Comparison of ENCODE assay signal across 23 cellular contexts in genomic region chr1:47761974-47762373, GRCh38.
DNase-seq lines count a peak whose midpoint lies in the region; ATAC-seq and TF ChIP-seq lines count a peak whose summit lies in the region.
"Had no signal": no experiment of that assay in that cellular context is flagged by ENCODE, and none has a peak within 500 bp of the region (broad histone marks: within the 10 kb centered on the region; RNA-seq: fewer than 3 reads in every experiment).

No MANE protein-coding gene starts in this region.

- intact Hi-C loops in posterior vena cava (cut with DNase I) = no loop called here

- no peak overlapping the region for H3K4me3 Mint-ChIP-seq in activated naive CD8-positive, alpha-beta T cell treated with anti-CD3 and anti-CD28 coated beads for 36 hours
- H3K4me3 Mint-ChIP-seq: IgD-negative memory B cell had no signal

- DNase-seq in H7 = peak; percentile 21
- DNase-seq in RWPE2 (ENCODE audit: low spot score) = peak; percentile 31
- DNase-seq in posterior vena cava (ENCODE audit: low spot score) = peak; percentile 47
- DNase-seq in ecto neural progenitor cell (ENCODE audit: low spot score) = no peak
- no peak for DNase-seq in NCI-H748 (lab: John Stamatoyannopoulos, UW; ENCODE audit: unreplicated experiment)
- no peak for DNase-seq in activated naive CD8-positive, alpha-beta T cell treated with anti-CD3 and anti-CD28 coated beads for 36 hours
- DNase-seq: C1 segment of cervical spinal cord, DMS79, GOT3, Kasumi-1, NCI-H1092 treated with DMSO at 0.1 percent for 48 hours, NCI-H146, NCI-H2029 treated with DMSO at 0.1 percent for 48 hours, NCI-H2171, NCI-H446 treated with DMSO at 0.1 percent for 48 hours, NCI-H748 treated with DMSO at 0.1 percent for 48 hours, OCI-M1, RPMI8226, T-helper 1 cell had no signal

- no peaks in the 10 kb centered on the region for H3K36me3 Mint-ChIP-seq in activated naive CD8-positive, alpha-beta T cell treated with anti-CD3 and anti-CD28 coated beads for 36 hours

- no peaks in the 10 kb centered on the region for H3K9me3 Mint-ChIP-seq in activated naive CD8-positive, alpha-beta T cell treated with anti-CD3 and anti-CD28 coated beads for 36 hours
- H3K9me3 Mint-ChIP-seq: IgD-negative memory B cell had no signal

- H3K27ac Mint-ChIP-seq in activated naive CD8-positive, alpha-beta T cell treated with anti-CD3 and anti-CD28 coated beads for 36 hours = no peak overlapping the region
- H3K27ac Mint-ChIP-seq: IgD-negative memory B cell had no signal

- no peak for TF ChIP-seq CTCF in RWPE2 (IDR thresholded peaks at IDR 0.05; ENCODE audit: poor library complexity, severe bottlenecking)

- H3K4me1 ChIP-seq in RWPE2 (ENCODE audit: insufficient read depth, poor library complexity, severe bottlenecking) = no peaks in the 10 kb centered on the region

- no peak overlapping the region for H3K27ac ChIP-seq in RWPE2 (ENCODE audit: poor library complexity, severe bottlenecking)
- H3K27ac ChIP-seq: HL-60 had no signal

- H3K36me3 ChIP-seq in H7 (replicated peaks; ENCODE audit: control insufficient read depth, insufficient read depth, low read length) (no peaks in the 10 kb centered on the region), RWPE2 (ENCODE audit: low read depth) (no peaks in the 10 kb centered on the region)

- no peaks in the 10 kb centered on the region for H3K4me1 Mint-ChIP-seq in activated naive CD8-positive, alpha-beta T cell treated with anti-CD3 and anti-CD28 coated beads for 36 hours
- H3K4me1 Mint-ChIP-seq: IgD-negative memory B cell had no signal

- ATAC-seq in GM18868 (IDR thresholded peaks at IDR 0.05; ENCODE audit: unreplicated experiment) (peak; percentile 55), RWPE2 (ENCODE audit: low read depth) (no peak), GM18909 (IDR thresholded peaks at IDR 0.05; ENCODE audit: poor library complexity, unreplicated experiment) (no peak)

- H3K9me3 ChIP-seq in RWPE2 (ENCODE audit: severe bottlenecking) = no peaks in the 10 kb centered on the region

- peaks cover 9% of the 10 kb centered on the region for H3K27me3 Mint-ChIP-seq in activated naive CD8-positive, alpha-beta T cell treated with anti-CD3 and anti-CD28 coated beads for 36 hours

- H3K27me3 ChIP-seq in H7 (ENCODE audit: control insufficient read depth, insufficient read depth, low read length) (peaks cover 2% of the 10 kb centered on the region; the same call in 1 of the 2 replicates), RWPE2 (ENCODE audit: insufficient read depth, poor library complexity, severe bottlenecking) (no peaks in the 10 kb centered on the region)

- H3K4me3 ChIP-seq in H7 (ENCODE audit: insufficient read depth, low read depth, low read length) (no peak overlapping the region), RWPE2 (ENCODE audit: severe bottlenecking) (no peak overlapping the region)

Comparison
In these comparisons a context has a peak if more than half of its experiments do, and no peak if none do; other contexts are left out.
1. DNase-seq: peak in H7 (single experiment), RWPE2 (single experiment) and posterior vena cava (single experiment); none in ecto neural progenitor cell (single experiment), NCI-H748 (single experiment) and activated naive CD8-positive, alpha-beta T cell treated with anti-CD3 and anti-CD28 coated beads for 36 hours (single experiment).